ENCODE assay signal across 1 cellular context in genomic region chr6:107550906-107551305, GRCh38.
TF ChIP-seq lines count a peak whose summit lies in the region.

No MANE protein-coding gene starts in this region.

TF ChIP-seq in GM12878, 131 proteins besides CTCF, POLR2A, EP300 and RAD21 (continued from another document):
- TF ChIP-seq E2F4 (IDR thresholded peaks at IDR 0.05; ENCODE audit: low read depth, low read length) (no peak), RAD51 (IDR thresholded peaks at IDR 0.05) (no peak), NR2F1 (conservative IDR thresholded peaks at IDR 0.05) (no peak), BMI1 (IDR thresholded peaks at IDR 0.05; ENCODE audit: borderline replicate concordance) (no peak), GATAD2B (conservative IDR thresholded peaks at IDR 0.05; ENCODE audit: low read depth) (no peak), ZBTB4 (CRISPR knock-in tag; IDR thresholded peaks at IDR 0.05) (no peak), PBX3 (IDR thresholded peaks at IDR 0.05; ENCODE audit: insufficient replicate concordance, low read depth, low read length) (no peak), USF1 (IDR thresholded peaks at IDR 0.05; ENCODE audit: borderline replicate concordance, extremely low read length, insufficient read depth, low read depth, low read length) (no peak), KAT2A (conservative IDR thresholded peaks at IDR 0.05; ENCODE audit: control insufficient read depth, low read depth, low read length) (no peak), CHD2 (IDR thresholded peaks at IDR 0.05; ENCODE audit: borderline replicate concordance, low read depth, low read length) (no peak), MYC (IDR thresholded peaks at IDR 0.05; ENCODE audit: insufficient read depth, insufficient read length, insufficient replicate concordance, low read length, severe bottlenecking) (no peak), KLF5 (IDR thresholded peaks at IDR 0.05; ENCODE audit: partially characterized antibody) (no peak), ZBTB11 (CRISPR knock-in tag; IDR thresholded peaks at IDR 0.05) (no peak), MAX (IDR thresholded peaks at IDR 0.05; ENCODE audit: low read depth, low read length) (no peak)
TF ChIP-seq in GM12878: peak in this region for 0.
